1 cellular context compared by ENCODE assay signal in genomic region chr3:33798418-33799201, GRCh38.
TF ChIP-seq lines count a peak whose summit lies in the region.

A gene with protein sequence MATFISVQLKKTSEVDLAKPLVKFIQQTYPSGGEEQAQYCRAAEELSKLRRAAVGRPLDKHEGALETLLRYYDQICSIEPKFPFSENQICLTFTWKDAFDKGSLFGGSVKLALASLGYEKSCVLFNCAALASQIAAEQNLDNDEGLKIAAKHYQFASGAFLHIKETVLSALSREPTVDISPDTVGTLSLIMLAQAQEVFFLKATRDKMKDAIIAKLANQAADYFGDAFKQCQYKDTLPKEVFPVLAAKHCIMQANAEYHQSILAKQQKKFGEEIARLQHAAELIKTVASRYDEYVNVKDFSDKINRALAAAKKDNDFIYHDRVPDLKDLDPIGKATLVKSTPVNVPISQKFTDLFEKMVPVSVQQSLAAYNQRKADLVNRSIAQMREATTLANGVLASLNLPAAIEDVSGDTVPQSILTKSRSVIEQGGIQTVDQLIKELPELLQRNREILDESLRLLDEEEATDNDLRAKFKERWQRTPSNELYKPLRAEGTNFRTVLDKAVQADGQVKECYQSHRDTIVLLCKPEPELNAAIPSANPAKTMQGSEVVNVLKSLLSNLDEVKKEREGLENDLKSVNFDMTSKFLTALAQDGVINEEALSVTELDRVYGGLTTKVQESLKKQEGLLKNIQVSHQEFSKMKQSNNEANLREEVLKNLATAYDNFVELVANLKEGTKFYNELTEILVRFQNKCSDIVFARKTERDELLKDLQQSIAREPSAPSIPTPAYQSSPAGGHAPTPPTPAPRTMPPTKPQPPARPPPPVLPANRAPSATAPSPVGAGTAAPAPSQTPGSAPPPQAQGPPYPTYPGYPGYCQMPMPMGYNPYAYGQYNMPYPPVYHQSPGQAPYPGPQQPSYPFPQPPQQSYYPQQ (plus strand): TSS chr3:33798630. CDS start chr3:33798729, 99 bp downstream.

TF ChIP-seq in GM12878, 131 proteins besides CTCF, POLR2A, EP300 and RAD21 (continued from another document and continues in another):
- TF ChIP-seq, protein P1, sequence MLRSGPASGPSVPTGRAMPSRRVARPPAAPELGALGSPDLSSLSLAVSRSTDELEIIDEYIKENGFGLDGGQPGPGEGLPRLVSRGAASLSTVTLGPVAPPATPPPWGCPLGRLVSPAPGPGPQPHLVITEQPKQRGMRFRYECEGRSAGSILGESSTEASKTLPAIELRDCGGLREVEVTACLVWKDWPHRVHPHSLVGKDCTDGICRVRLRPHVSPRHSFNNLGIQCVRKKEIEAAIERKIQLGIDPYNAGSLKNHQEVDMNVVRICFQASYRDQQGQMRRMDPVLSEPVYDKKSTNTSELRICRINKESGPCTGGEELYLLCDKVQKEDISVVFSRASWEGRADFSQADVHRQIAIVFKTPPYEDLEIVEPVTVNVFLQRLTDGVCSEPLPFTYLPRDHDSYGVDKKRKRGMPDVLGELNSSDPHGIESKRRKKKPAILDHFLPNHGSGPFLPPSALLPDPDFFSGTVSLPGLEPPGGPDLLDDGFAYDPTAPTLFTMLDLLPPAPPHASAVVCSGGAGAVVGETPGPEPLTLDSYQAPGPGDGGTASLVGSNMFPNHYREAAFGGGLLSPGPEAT (IDR thresholded peaks at IDR 0.05; ENCODE audit: low read depth), result peak; percentile 86
- TF ChIP-seq HCFC1 (IDR thresholded peaks at IDR 0.05; ENCODE audit: low read length), result peak; percentile 55
- peak; percentile 38 for TF ChIP-seq SMAD1 (IDR thresholded peaks at IDR 0.05; ENCODE audit: low read depth, partially characterized antibody)
- TF ChIP-seq CHD2 (IDR thresholded peaks at IDR 0.05; ENCODE audit: borderline replicate concordance, low read depth, low read length), result peak; percentile 36; the same call in 1 of the 2 replicates
- TF ChIP-seq ATF2 (IDR thresholded peaks at IDR 0.05; ENCODE audit: low read length), result no peak
- TF ChIP-seq LARP7 (IDR thresholded peaks at IDR 0.05), result peak; percentile 90
- peak; percentile 95 for TF ChIP-seq ATF3 (IDR thresholded peaks at IDR 0.05; ENCODE audit: borderline replicate concordance, extremely low read depth, low read depth, low read length)
- no peak for TF ChIP-seq SKIL (IDR thresholded peaks at IDR 0.05; ENCODE audit: low read depth, poor library complexity, severe bottlenecking)
- no peak for TF ChIP-seq JUND (IDR thresholded peaks at IDR 0.05; ENCODE audit: low read depth, low read length)
- TF ChIP-seq ETV6 (conservative IDR thresholded peaks at IDR 0.05 in 1 of 2, IDR thresholded peaks at IDR 0.05 in 1 of 2; ENCODE audit: borderline replicate concordance in 1 of 2, low read depth in 1 of 2), result no peak
- TF ChIP-seq, protein P2, sequence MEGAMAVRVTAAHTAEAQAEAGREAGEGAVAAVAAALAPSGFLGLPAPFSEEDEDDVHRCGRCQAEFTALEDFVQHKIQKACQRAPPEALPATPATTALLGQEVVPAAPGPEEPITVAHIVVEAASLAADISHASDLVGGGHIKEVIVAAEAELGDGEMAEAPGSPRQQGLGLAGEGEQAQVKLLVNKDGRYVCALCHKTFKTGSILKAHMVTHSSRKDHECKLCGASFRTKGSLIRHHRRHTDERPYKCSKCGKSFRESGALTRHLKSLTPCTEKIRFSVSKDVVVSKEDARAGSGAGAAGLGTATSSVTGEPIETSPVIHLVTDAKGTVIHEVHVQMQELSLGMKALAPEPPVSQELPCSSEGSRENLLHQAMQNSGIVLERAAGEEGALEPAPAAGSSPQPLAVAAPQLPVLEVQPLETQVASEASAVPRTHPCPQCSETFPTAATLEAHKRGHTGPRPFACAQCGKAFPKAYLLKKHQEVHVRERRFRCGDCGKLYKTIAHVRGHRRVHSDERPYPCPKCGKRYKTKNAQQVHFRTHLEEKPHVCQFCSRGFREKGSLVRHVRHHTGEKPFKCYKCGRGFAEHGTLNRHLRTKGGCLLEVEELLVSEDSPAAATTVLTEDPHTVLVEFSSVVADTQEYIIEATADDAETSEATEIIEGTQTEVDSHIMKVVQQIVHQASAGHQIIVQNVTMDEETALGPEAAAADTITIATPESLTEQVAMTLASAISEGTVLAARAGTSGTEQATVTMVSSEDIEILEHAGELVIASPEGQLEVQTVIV (IDR thresholded peaks at IDR 0.05; ENCODE audit: borderline replicate concordance, partially characterized antibody), result peak; percentile 71
- peak; percentile 84 for TF ChIP-seq GABPA (IDR thresholded peaks at IDR 0.05; ENCODE audit: low read depth)
- TF ChIP-seq, protein P3, sequence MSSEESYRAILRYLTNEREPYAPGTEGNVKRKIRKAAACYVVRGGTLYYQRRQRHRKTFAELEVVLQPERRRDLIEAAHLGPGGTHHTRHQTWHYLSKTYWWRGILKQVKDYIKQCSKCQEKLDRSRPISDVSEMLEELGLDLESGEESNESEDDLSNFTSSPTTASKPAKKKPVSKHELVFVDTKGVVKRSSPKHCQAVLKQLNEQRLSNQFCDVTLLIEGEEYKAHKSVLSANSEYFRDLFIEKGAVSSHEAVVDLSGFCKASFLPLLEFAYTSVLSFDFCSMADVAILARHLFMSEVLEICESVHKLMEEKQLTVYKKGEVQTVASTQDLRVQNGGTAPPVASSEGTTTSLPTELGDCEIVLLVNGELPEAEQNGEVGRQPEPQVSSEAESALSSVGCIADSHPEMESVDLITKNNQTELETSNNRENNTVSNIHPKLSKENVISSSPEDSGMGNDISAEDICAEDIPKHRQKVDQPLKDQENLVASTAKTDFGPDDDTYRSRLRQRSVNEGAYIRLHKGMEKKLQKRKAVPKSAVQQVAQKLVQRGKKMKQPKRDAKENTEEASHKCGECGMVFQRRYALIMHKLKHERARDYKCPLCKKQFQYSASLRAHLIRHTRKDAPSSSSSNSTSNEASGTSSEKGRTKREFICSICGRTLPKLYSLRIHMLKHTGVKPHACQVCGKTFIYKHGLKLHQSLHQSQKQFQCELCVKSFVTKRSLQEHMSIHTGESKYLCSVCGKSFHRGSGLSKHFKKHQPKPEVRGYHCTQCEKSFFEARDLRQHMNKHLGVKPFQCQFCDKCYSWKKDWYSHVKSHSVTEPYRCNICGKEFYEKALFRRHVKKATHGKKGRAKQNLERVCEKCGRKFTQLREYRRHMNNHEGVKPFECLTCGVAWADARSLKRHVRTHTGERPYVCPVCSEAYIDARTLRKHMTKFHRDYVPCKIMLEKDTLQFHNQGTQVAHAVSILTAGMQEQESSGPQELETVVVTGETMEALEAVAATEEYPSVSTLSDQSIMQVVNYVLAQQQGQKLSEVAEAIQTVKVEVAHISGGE (CRISPR knock-in tag; IDR thresholded peaks at IDR 0.05), result peak; percentile 76
- TF ChIP-seq ZNF687 (IDR thresholded peaks at IDR 0.05), result peak; percentile 59
- TF ChIP-seq NKRF (conservative IDR thresholded peaks at IDR 0.05), result peak; percentile 85
- peak; percentile 44 for TF ChIP-seq HDAC6 (IDR thresholded peaks at IDR 0.05; ENCODE audit: unreplicated experiment)
- TF ChIP-seq, protein P4, sequence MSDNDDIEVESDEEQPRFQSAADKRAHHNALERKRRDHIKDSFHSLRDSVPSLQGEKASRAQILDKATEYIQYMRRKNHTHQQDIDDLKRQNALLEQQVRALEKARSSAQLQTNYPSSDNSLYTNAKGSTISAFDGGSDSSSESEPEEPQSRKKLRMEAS (IDR thresholded peaks at IDR 0.05; ENCODE audit: low read depth, low read length), result peak; percentile 98
- TF ChIP-seq, protein P5, sequence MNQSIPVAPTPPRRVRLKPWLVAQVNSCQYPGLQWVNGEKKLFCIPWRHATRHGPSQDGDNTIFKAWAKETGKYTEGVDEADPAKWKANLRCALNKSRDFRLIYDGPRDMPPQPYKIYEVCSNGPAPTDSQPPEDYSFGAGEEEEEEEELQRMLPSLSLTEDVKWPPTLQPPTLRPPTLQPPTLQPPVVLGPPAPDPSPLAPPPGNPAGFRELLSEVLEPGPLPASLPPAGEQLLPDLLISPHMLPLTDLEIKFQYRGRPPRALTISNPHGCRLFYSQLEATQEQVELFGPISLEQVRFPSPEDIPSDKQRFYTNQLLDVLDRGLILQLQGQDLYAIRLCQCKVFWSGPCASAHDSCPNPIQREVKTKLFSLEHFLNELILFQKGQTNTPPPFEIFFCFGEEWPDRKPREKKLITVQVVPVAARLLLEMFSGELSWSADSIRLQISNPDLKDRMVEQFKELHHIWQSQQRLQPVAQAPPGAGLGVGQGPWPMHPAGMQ (IDR thresholded peaks at IDR 0.05; ENCODE audit: borderline replicate concordance), result no peak
- TF ChIP-seq CBFB (IDR thresholded peaks at IDR 0.05; ENCODE audit: low read depth), result peak; percentile 63; the same call in 1 of the 2 replicates
- TF ChIP-seq HDGF (IDR thresholded peaks at IDR 0.05), result peak; percentile 35
- no peak for TF ChIP-seq ZZZ3 (IDR thresholded peaks at IDR 0.05; ENCODE audit: control insufficient read depth, insufficient read length, low read depth)
- peak; percentile 93; the same call in 1 of the 2 replicates for TF ChIP-seq NBN (IDR thresholded peaks at IDR 0.05)
- TF ChIP-seq SMAD5 (IDR thresholded peaks at IDR 0.05; ENCODE audit: low read depth), result peak; percentile 95
- no peak for TF ChIP-seq E2F4 (IDR thresholded peaks at IDR 0.05; ENCODE audit: low read depth, low read length)
